ENCODE assay signal across 18 cellular contexts in the genomic region with DNA sequence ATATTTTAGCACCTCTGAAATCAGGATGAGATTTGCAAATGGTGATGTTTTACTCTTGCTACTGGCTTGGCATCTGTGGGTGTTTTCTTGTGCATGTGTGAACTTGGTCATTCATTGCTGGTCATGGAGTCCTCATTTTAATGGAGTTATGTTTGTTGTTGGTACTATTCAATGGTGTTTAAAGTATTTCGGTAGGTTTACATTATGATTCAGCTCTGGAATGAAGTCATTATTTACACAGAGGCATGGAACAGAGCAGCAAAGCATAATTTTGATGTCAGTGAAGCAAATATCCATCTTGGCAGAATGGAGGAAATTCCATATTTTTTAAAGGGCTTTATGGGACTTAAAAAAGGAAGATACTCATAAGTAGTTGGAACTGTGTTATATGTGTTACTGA.
DNase-seq lines count a peak whose midpoint lies in the region; ATAC-seq and TF ChIP-seq lines count a peak whose summit lies in the region.
"Had no signal": no experiment of that assay in that cellular context is flagged by ENCODE, and none has a peak within 500 bp of the region (broad histone marks: within the 10 kb centered on the region; RNA-seq: fewer than 3 reads in every experiment).

No MANE protein-coding gene starts in this region.

- TF ChIP-seq POLR2A in lower leg skin (IDR thresholded peaks at IDR 0.05), result no peak

- no peak for ATAC-seq in HG02938 (IDR thresholded peaks at IDR 0.05; ENCODE audit: unreplicated experiment)
- ATAC-seq: activated T-cell treated with anti-CD3 and anti-CD28 coated beads, Interleukin-2, amount 50 U/mL, for 4 hours; gastrocnemius medialis; K562 had no signal

- 79 to 85% methylated on average over 1 of the region's 1 CpG for WGBS in lower leg skin, 2 donors

- no peak overlapping the region for H3K4me3 ChIP-seq in AG10803 (ENCODE audit: low read length)
- no peak overlapping the region for H3K4me3 ChIP-seq in lower leg skin (ENCODE audit: low read depth, poor library complexity, severe bottlenecking)
- H3K4me3 ChIP-seq: BLaER1 treated with 17β-estradiol and CSF1 and Interleukin-3, amounts not matched to agents 10 nM and 100 nM; gastrocnemius medialis; K562; thyroid gland had no signal

- peak; percentile 32 for DNase-seq in AG10803 (ENCODE audit: low read depth)
- DNase-seq in HT1080 (ENCODE audit: low read depth), result peak; percentile 52
- DNase-seq in brain pericyte (ENCODE audit: low read depth, low spot score), result peak; percentile 26
- peak; percentile 67 for DNase-seq in kidney tubule cell (ENCODE audit: low spot score)
- DNase-seq in lower leg skin (ENCODE audit: low spot score in 2 of 2), result no peak
- no peak for DNase-seq in head of caudate nucleus
- no peak for DNase-seq in cerebellar cortex (ENCODE audit: low spot score)
- DNase-seq: activated CD4-positive, alpha-beta T cell treated with anti-CD3 and anti-CD28 coated beads, Interleukin-2, amount 10 ng/mL, durations not matched to agents 24 days and 14 days; activated T-cell treated with anti-CD3 and anti-CD28 coated beads, Interleukin-2, amount 50 U/mL, for 4 hours; cortex of kidney; DND-41; gastrocnemius medialis; islet precursor cell; NCI-H1930; thyroid gland had no signal

- intact Hi-C loops in lower leg skin (cut with DNase I; ENCODE audit: low total_unique reads), result no loop called here
- intact Hi-C loops in head of caudate nucleus (cut with DNase I), result no loop called here

- TF ChIP-seq CTCF in AG10803 (conservative IDR thresholded peaks at IDR 0.05; ENCODE audit: low read length) (no peak), lower leg skin (IDR thresholded peaks at IDR 0.05) (no peak)

Comparison
In these comparisons a context has a peak if more than half of its experiments do, and no peak if none do; other contexts are left out.
1. DNase-seq: peak in AG10803 (single experiment), HT1080 (single experiment), brain pericyte (single experiment) and kidney tubule cell (single experiment); none in lower leg skin (0 of 2), head of caudate nucleus (0 of 42) and cerebellar cortex (single experiment).